Comparison of ENCODE assay signal across 11 cellular contexts in the genomic region with DNA sequence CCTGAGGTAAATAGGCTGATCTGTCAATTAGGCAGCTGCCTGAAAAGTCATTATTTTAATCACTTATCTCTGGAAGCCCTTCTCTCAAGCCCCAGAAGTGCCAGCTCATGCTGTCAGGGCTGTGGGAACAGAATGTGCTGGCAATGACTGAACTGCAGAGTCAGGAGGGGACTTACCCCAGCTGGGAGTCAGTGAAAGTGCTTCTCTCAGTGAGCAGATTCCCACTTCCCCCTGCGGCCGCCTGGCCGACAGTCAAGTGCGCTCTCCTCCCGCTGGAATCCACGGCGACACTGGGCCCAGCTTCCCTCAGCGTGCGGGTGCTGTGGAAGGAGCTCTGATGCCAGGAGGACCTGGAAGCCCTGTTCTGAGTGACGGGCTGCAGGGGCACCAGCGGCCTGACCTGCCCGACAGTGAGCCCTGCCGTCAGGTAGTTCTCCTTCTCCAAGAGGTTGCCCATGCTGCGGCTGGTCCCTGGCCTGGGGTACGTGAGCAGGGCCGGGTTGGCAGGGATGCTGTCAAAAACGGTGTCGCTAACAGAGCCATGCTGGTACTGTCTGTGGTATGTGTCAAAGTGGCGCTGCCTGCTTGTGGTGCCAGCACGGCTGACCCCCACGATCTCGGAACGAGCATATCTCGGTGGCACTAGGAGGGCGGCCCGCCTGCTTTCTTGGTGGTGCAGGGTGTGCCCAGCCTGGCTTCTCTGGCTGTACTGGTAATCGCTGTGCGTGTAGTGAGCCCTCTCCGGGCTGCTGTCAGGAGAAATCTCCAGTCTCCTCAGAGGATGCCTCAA. TPM values are rescaled to one million over a fixed set of nuclear protein-coding genes. Genes with fewer than 3 reads are reported as not detected.
DNase-seq lines count a peak whose midpoint lies in the region; ATAC-seq and TF ChIP-seq lines count a peak whose summit lies in the region.
"Had no signal": no experiment of that assay in that cellular context is flagged by ENCODE, and none has a peak within 500 bp of the region (broad histone marks: within the 10 kb centered on the region; RNA-seq: fewer than 3 reads in every experiment).

No MANE protein-coding gene starts in this region.

- H3K9me3 Mint-ChIP-seq in stimulated activated effector memory CD8-positive, alpha-beta T cell treated with anti-CD3 and anti-CD28 coated beads, Interleukin-12 subunit alpha, Interleukin-12 subunit beta, amount 100 ng/mL, for 72 hours: no peaks in the 10 kb centered on the region
- H3K9me3 Mint-ChIP-seq in progenitor cell of endocrine pancreas (ENCODE audit: low read depth): no peaks in the 10 kb centered on the region

- peaks cover 68% of the 10 kb centered on the region for H3K79me2 ChIP-seq in hepatocyte

- intact Hi-C loops in left ventricle myocardium superior (cut with micrococcal nuclease): no loop called here

- WGBS in hepatocyte (ENCODE audit: low lambda C conversion rate, missing lambda C conversion rate): 89% methylated on average over 29 of the region's 29 CpGs

- H3K36me3 Mint-ChIP-seq in stimulated activated effector memory CD8-positive, alpha-beta T cell treated with anti-CD3 and anti-CD28 coated beads, Interleukin-12 subunit alpha, Interleukin-12 subunit beta, amount 100 ng/mL, for 72 hours: no peaks in the 10 kb centered on the region
- peaks cover 48% of the 10 kb centered on the region for H3K36me3 Mint-ChIP-seq in progenitor cell of endocrine pancreas (ENCODE audit: insufficient read depth)

- DNase-seq in LHCN-M2 (ENCODE audit: low read depth) (peak; percentile 72), SK-N-DZ (ENCODE audit: low spot score) (peak; percentile 40), left ventricle myocardium superior (peak; percentile 90), hepatocyte (ENCODE audit: low spot score) (no peak), progenitor cell of endocrine pancreas (ENCODE audit: low spot score, unreplicated experiment) (no peak), AML-193 (lab: John Stamatoyannopoulos, UW) (no peak)
- no peak for DNase-seq in stimulated activated effector memory CD8-positive, alpha-beta T cell treated with anti-CD3 and anti-CD28 coated beads, Interleukin-12 subunit alpha, Interleukin-12 subunit beta, amount 100 ng/mL, for 72 hours (ENCODE audit: low spot score in 2 of 2)
- DNase-seq: cortex of kidney, IMR-90, T1000 had no signal

- no peaks in the 10 kb centered on the region for H3K9me3 ChIP-seq in hepatocyte (ENCODE audit: low read depth)

- no peak overlapping the region for H2AFZ ChIP-seq in hepatocyte

- TF ChIP-seq CTCF in hepatocyte (IDR thresholded peaks at IDR 0.05; ENCODE audit: poor library complexity) (no peak), progenitor cell of endocrine pancreas (IDR thresholded peaks at IDR 0.05; ENCODE audit: unreplicated experiment) (no peak)

- no peak overlapping the region for H3K4me2 ChIP-seq in hepatocyte

- H3K27me3 ChIP-seq in hepatocyte: no peaks in the 10 kb centered on the region

- no peaks in the 10 kb centered on the region for H3K4me1 Mint-ChIP-seq in stimulated activated effector memory CD8-positive, alpha-beta T cell treated with anti-CD3 and anti-CD28 coated beads, Interleukin-12 subunit alpha, Interleukin-12 subunit beta, amount 100 ng/mL, for 72 hours
- H3K4me1 Mint-ChIP-seq in progenitor cell of endocrine pancreas (ENCODE audit: low read depth): peaks cover 33% of the 10 kb centered on the region

- no peaks in the 10 kb centered on the region for H4K20me1 ChIP-seq in hepatocyte (ENCODE audit: insufficient read depth, poor library complexity, severe bottlenecking)

- no peaks in the 10 kb centered on the region for H3K9me2 ChIP-seq in hepatocyte (replicated peaks; ENCODE audit: insufficient read depth)

- peaks cover 18% of the 10 kb centered on the region for H3K4me1 ChIP-seq in hepatocyte (ENCODE audit: insufficient read depth)

- no peaks in the 10 kb centered on the region for H3K27me3 Mint-ChIP-seq in progenitor cell of endocrine pancreas

- H3K27ac Mint-ChIP-seq in stimulated activated effector memory CD8-positive, alpha-beta T cell treated with anti-CD3 and anti-CD28 coated beads, Interleukin-12 subunit alpha, Interleukin-12 subunit beta, amount 100 ng/mL, for 72 hours: no peak overlapping the region
- H3K27ac Mint-ChIP-seq in progenitor cell of endocrine pancreas: no peak overlapping the region

- H3K36me3 ChIP-seq in hepatocyte (replicated peaks; ENCODE audit: insufficient read depth, low read depth): no peaks in the 10 kb centered on the region

- H3K4me3 Mint-ChIP-seq in stimulated activated effector memory CD8-positive, alpha-beta T cell treated with anti-CD3 and anti-CD28 coated beads, Interleukin-12 subunit alpha, Interleukin-12 subunit beta, amount 100 ng/mL, for 72 hours: no peak overlapping the region
- H3K4me3 Mint-ChIP-seq in progenitor cell of endocrine pancreas (ENCODE audit: low read depth): no peak overlapping the region

- ATAC-seq in left ventricle myocardium superior (peak; percentile 89), GM19035 (IDR thresholded peaks at IDR 0.05; ENCODE audit: unreplicated experiment) (no peak)
- ATAC-seq in stimulated activated effector memory CD8-positive, alpha-beta T cell treated with anti-CD3 and anti-CD28 coated beads, Interleukin-12 subunit alpha, Interleukin-12 subunit beta, amount 100 ng/mL, for 72 hours: peak; percentile 16

- H3K27ac ChIP-seq in hepatocyte: no peak overlapping the region

- no peak overlapping the region for H3K4me3 ChIP-seq in hepatocyte

RNA-seq across cellular contexts. Expression of a gene that starts 18.7 kb away (rescaled TPM):
- total RNA-seq in LHCN-M2 (2014; rRNA removed) (1.9 and 2.8 TPM in 2 replicates), left ventricle myocardium superior (423 TPM), hepatocyte (58.0 and 60.0 TPM in 2 replicates), progenitor cell of endocrine pancreas (102 and 103 TPM in 2 replicates)
- 11.7 TPM for polyA plus RNA-seq in LHCN-M2 (2012)
- polyA plus RNA-seq in SK-N-DZ (2014; cell fraction: cytosol; rRNA removed): 3.7 and 5.6 TPM in 2 replicates
- 1.7 and 2.6 TPM in 2 replicates for polyA plus RNA-seq in SK-N-DZ (2014; cell fraction: nucleus; rRNA removed)
- 62.4 and 72.1 TPM in 2 replicates for polyA plus RNA-seq in hepatocyte

Comparison
In these comparisons a context has a peak if more than half of its experiments do, and no peak if none do; other contexts are left out.
1. DNase-seq: peak in LHCN-M2 (single experiment), SK-N-DZ (single experiment) and left ventricle myocardium superior (single experiment); none in stimulated activated effector memory CD8-positive, alpha-beta T cell treated with anti-CD3 and anti-CD28 coated beads, Interleukin-12 subunit alpha, Interleukin-12 subunit beta, amount 100 ng/mL, for 72 hours (0 of 2), hepatocyte (single experiment), progenitor cell of endocrine pancreas (single experiment) and AML-193 (0 of 2).
2. RNA of a gene that starts 18.7 kb away (total RNA-seq): 423 TPM in left ventricle myocardium superior (single experiment), 102 to 103 TPM in progenitor cell of endocrine pancreas and 58.0 to 60.0 TPM in hepatocyte; 1.9 to 2.8 TPM in LHCN-M2; every median in the first group is over 10 times any median in the second.